15 cellular contexts compared by ENCODE assay signal in genomic region chr21:34821717-34822116, GRCh38.
DNase-seq lines count a peak whose midpoint lies in the region; ATAC-seq and TF ChIP-seq lines count a peak whose summit lies in the region.
"Had no signal": no experiment of that assay in that cellular context is flagged by ENCODE, and none has a peak within 500 bp of the region (broad histone marks: within the 10 kb centered on the region; RNA-seq: fewer than 3 reads in every experiment).

No MANE protein-coding gene starts in this region.

- H3K4me1 Mint-ChIP-seq in activated CD4-positive, alpha-beta T cell treated with anti-CD3 and anti-CD28 coated beads for 36 hours: peaks cover 3% of the 10 kb centered on the region

- no peaks in the 10 kb centered on the region for H3K9me3 ChIP-seq in RWPE2 (ENCODE audit: severe bottlenecking)
- H3K9me3 ChIP-seq: BLaER1 had no signal

- intact Hi-C loops in activated CD4-positive, alpha-beta T cell treated with anti-CD3 and anti-CD28 coated beads for 36 hours (cut with DNase I, micrococcal nuclease): no loop called here

- H3K27ac ChIP-seq in RWPE2 (ENCODE audit: poor library complexity, severe bottlenecking): peak overlapping the region; percentile 20
- H3K27ac ChIP-seq in epithelial cell of prostate: peak overlapping the region; percentile 100
- H3K27ac ChIP-seq: BLaER1 had no signal

- DNase-seq in activated CD4-positive, alpha-beta T cell treated with anti-CD3 and anti-CD28 coated beads for 36 hours: no peak
- no peak for DNase-seq in activated CD4-positive, alpha-beta T cell treated with anti-CD3 and anti-CD28 coated beads for 48 hours
- no peak for DNase-seq in RWPE2 (ENCODE audit: low spot score)
- no peak for DNase-seq in epithelial cell of prostate (ENCODE audit: low read depth, low spot score)
- DNase-seq in activated T-cell treated with anti-CD3 and anti-CD28 coated beads, Interleukin-2, amount 50 U/mL, for 1 hour: no peak
- no peak for DNase-seq in UCSD-AML1 (lab: John Stamatoyannopoulos, UW; ENCODE audit: unreplicated experiment)
- DNase-seq: 8988T; AML-193; CD4-positive, CD25-positive, alpha-beta regulatory T cell; DMS53; GF-D8; IMR-90 had no signal

- peaks cover 26% of the 10 kb centered on the region for H3K4me1 ChIP-seq in RWPE2 (ENCODE audit: insufficient read depth, poor library complexity, severe bottlenecking)

- H3K4me3 ChIP-seq in RWPE2 (ENCODE audit: severe bottlenecking): no peak overlapping the region
- H3K4me3 ChIP-seq: BLaER1 had no signal

- TF ChIP-seq CTCF in RWPE2 (IDR thresholded peaks at IDR 0.05; ENCODE audit: poor library complexity, severe bottlenecking): no peak

- no peaks in the 10 kb centered on the region for H3K9me3 Mint-ChIP-seq in activated CD4-positive, alpha-beta T cell treated with anti-CD3 and anti-CD28 coated beads for 36 hours (ENCODE audit: low read depth)
- H3K9me3 Mint-ChIP-seq: CD4-positive, CD25-positive, alpha-beta regulatory T cell had no signal

- H3K27ac Mint-ChIP-seq in activated CD4-positive, alpha-beta T cell treated with anti-CD3 and anti-CD28 coated beads for 36 hours: peak overlapping the region; percentile 8

- CTCF ChIA-PET in activated CD4-positive, alpha-beta T cell treated with anti-CD3 and anti-CD28 coated beads for 36 hours (lab: Charles Lee): no interaction called here

- no peak for ATAC-seq in activated CD4-positive, alpha-beta T cell treated with anti-CD3 and anti-CD28 coated beads for 36 hours
- ATAC-seq in RWPE2 (ENCODE audit: low read depth) (no peak), GM21786 (IDR thresholded peaks at IDR 0.05; ENCODE audit: unreplicated experiment) (no peak)
- ATAC-seq: HCT116 had no signal

- peaks cover 76% of the 10 kb centered on the region for H3K36me3 ChIP-seq in RWPE2 (ENCODE audit: low read depth)

- POLR2A ChIA-PET in activated CD4-positive, alpha-beta T cell treated with anti-CD3 and anti-CD28 coated beads for 36 hours (lab: Charles Lee): no interaction called here

- no peak overlapping the region for H3K4me3 Mint-ChIP-seq in activated CD4-positive, alpha-beta T cell treated with anti-CD3 and anti-CD28 coated beads for 36 hours
- H3K4me3 Mint-ChIP-seq: CD4-positive, CD25-positive, alpha-beta regulatory T cell had no signal

- peaks cover 63% of the 10 kb centered on the region for H3K36me3 Mint-ChIP-seq in activated CD4-positive, alpha-beta T cell treated with anti-CD3 and anti-CD28 coated beads for 36 hours (ENCODE audit: low read depth)

- H3K27me3 ChIP-seq in RWPE2 (ENCODE audit: insufficient read depth, poor library complexity, severe bottlenecking): no peaks in the 10 kb centered on the region
- H3K27me3 ChIP-seq: BLaER1 had no signal

- H3K27me3 Mint-ChIP-seq in activated CD4-positive, alpha-beta T cell treated with anti-CD3 and anti-CD28 coated beads for 36 hours: no peaks in the 10 kb centered on the region
- H3K27me3 Mint-ChIP-seq: CD4-positive, CD25-positive, alpha-beta regulatory T cell had no signal
